9 cellular contexts compared by ENCODE assay signal in the genomic region with DNA sequence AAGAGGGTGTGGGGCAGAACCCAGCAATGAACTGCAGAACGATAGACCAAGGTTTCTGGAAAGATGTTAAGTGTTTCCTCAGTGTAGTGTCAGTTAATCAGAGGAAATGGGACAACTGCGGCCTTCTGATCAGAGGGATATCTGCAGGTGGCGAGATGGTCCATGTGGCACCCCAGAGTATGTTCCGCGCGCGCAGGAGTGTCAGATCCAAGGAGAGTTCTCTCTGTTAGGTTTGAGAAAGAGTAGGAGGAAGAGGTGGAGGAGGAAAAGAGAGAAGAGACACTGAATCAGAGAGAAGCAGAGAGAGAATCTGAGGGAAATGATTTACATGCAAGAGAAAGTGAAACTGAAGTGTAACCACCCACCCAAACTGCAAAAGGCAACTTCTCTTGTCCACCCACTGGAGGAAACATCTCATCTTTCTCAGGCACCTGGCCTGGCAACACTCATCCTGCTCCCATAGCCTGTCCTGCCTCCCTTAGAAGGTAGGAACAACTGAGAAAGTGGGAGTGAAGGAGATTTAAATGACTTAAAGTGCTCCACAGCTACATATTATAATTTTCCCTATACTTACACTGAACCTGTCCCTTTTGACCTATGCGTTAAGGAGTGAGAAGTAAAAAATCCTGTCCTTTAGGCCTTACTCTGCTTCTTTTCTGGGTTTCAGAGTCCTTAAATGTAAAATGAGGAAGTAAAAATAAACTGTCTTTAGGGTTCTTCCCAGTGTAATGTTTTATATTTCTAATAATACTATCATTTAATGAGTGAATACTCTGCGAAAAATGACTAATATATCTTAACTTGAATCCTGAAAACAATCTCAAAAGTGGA. TPM values are rescaled to one million over a fixed set of nuclear protein-coding genes. Genes with fewer than 3 reads are reported as not detected.
A peak's percentile ranks its signal among the peaks of the same experiment; 100 is the strongest.
DNase-seq lines count a peak whose midpoint lies in the region; ATAC-seq, FAIRE-seq and TF ChIP-seq lines count a peak whose summit lies in the region.
"Had no signal": no experiment of that assay in that cellular context is flagged by ENCODE, and none has a peak within 500 bp of the region (broad histone marks: within the 10 kb centered on the region; RNA-seq: fewer than 3 reads in every experiment).

No MANE protein-coding gene starts in this region.

- H3K4me3 ChIP-seq in K562 (no peak overlapping the region), thyroid gland (replicated peaks in 1 of 3) (no peak overlapping the region), coronary artery (no peak overlapping the region)

- WGBS in K562 (ENCODE audit: insufficient coverage, low coverage, missing lambda C conversion rate): 84% methylated on average over 9 of the region's 9 CpGs
- WGBS in thyroid gland, 2 donors: 90% methylated on average over 9 of the region's 9 CpGs

- POLR2A ChIA-PET in K562 (lab: Yijun Ruan, JAX): no interaction called here

- DNase-seq in MV-4-11 (lab: John Stamatoyannopoulos, UW) (peak; percentile 34), K562 (ENCODE audit: extremely low read depth in 1 of 4, low spot score in 3 of 4) (no peak), thyroid gland (no peak), coronary artery (ENCODE audit: low spot score) (no peak), NCI-H2029 (lab: John Stamatoyannopoulos, UW) (no peak), SKM-1 treated with dmso at 0.1 percent for 144 hours (lab: John Stamatoyannopoulos, UW; ENCODE audit: unreplicated experiment) (no peak)

- no peak for TF ChIP-seq CTCF in K562 (IDR thresholded peaks at IDR 0.05 in 2 of 3, conservative IDR thresholded peaks at IDR 0.05 in 1 of 3; ENCODE audit: insufficient read depth in 2 of 3, low read depth in 1 of 3, low read length in 3 of 3)
- no peak for TF ChIP-seq CTCF in thyroid gland (IDR thresholded peaks at IDR 0.05)
- TF ChIP-seq CTCF in coronary artery (IDR thresholded peaks at IDR 0.05): no peak

- FAIRE-seq in K562 (lab: Jason Lieb, UNC): no peak

- no peak overlapping the region for H3K4me2 ChIP-seq in K562 (ENCODE audit: insufficient read depth, low read length)

- H3K27me3 ChIP-seq in K562 (ENCODE audit: control insufficient read depth in 2 of 2, insufficient read depth in 2 of 2, low read length in 2 of 2) (no peaks in the 10 kb centered on the region), thyroid gland (no peaks in the 10 kb centered on the region)

- H3K4me1 ChIP-seq in K562 (replicated peaks in 1 of 2; ENCODE audit: control insufficient read depth in 2 of 2, insufficient read depth in 2 of 2, low read length in 2 of 2) (peaks cover 5 to 28% of the 10 kb centered on the region in 2 experiments), thyroid gland (peaks cover 8 to 15% of the 10 kb centered on the region in 2 donors)

- H3K9me3 ChIP-seq in K562 (replicated peaks; ENCODE audit: control insufficient read depth, insufficient read depth, low read depth, low read length): no peaks in the 10 kb centered on the region
- no peaks in the 10 kb centered on the region for H3K9me3 ChIP-seq in thyroid gland

- no peak for TF ChIP-seq EP300 in K562 (IDR thresholded peaks at IDR 0.05; ENCODE audit: low read length)

- in situ Hi-C loops in K562 (cut with MboI): loop anchor here (5.0 to 10.0 kb wide), 2 partner anchors 71 to 153 kb away; no protein-coding TSS in a partner anchor

- no peaks in the 10 kb centered on the region for H3K79me2 ChIP-seq in K562 (ENCODE audit: control insufficient read depth, insufficient read depth, low read length)

- intact Hi-C loops in K562 (cut with micrococcal nuclease) (no loop called here), thyroid gland (cut with DNase I) (loop anchor here (5.0 kb wide), 1 partner anchor 81 kb away; no protein-coding TSS in a partner anchor)

- no peak overlapping the region for H3K9ac ChIP-seq in K562 (ENCODE audit: insufficient read depth in 1 of 2, low read depth in 2 of 2, low read length in 2 of 2)

- CTCF ChIA-PET in K562 (lab: Yijun Ruan, JAX; ENCODE audit: low intra/inter-chr PET ratio): interaction anchor here (5.2 kb wide), 1 partner anchor 79 kb away, joined by 97 read pairs; no protein-coding TSS in a partner anchor

- no TSS peak for BruUV-seq in K562 (replicated peaks; lab: Mats Ljungman, UMichigan)

- TF ChIP-seq POLR2A in K562 (conservative IDR thresholded peaks at IDR 0.05): no peak
- no peak for TF ChIP-seq POLR2A in thyroid gland (IDR thresholded peaks at IDR 0.05)

- H3K36me3 ChIP-seq in K562 (ENCODE audit: control insufficient read depth, insufficient read depth, low read length): no peaks in the 10 kb centered on the region
- H3K36me3 ChIP-seq in thyroid gland: no peaks in the 10 kb centered on the region

- H2AFZ ChIP-seq in K562 (ENCODE audit: low read depth, low read length): peak overlapping the region; percentile 57

- TF ChIP-seq RAD21 in K562 (CRISPR knock-in tag; conservative IDR thresholded peaks at IDR 0.05 in 1 of 2, IDR thresholded peaks at IDR 0.05 in 1 of 2): no peak

- H3K9me1 ChIP-seq in K562 (ENCODE audit: control insufficient read depth, insufficient read depth, low read length): no peaks in the 10 kb centered on the region

- H3K27ac ChIP-seq in K562 (ENCODE audit: extremely low read depth, low read depth, low read length) (no peak overlapping the region), thyroid gland (no peak overlapping the region), coronary artery (no peak overlapping the region)
- H3K27ac ChIP-seq: epithelial cell of prostate had no signal

- H4K20me1 ChIP-seq in K562 (replicated peaks; ENCODE audit: control insufficient read depth, insufficient read depth, low read length): no peaks in the 10 kb centered on the region

- ATAC-seq in GM18502 (IDR thresholded peaks at IDR 0.05; ENCODE audit: poor library complexity, unreplicated experiment) (peak; percentile 77), GM21786 (IDR thresholded peaks at IDR 0.05; ENCODE audit: unreplicated experiment) (peak; percentile 64), K562 (no peak)

TF ChIP-seq in K562, 482 proteins besides CTCF, POLR2A, EP300 and RAD21 (continues in another document):
- no peak for TF ChIP-seq ZNF395 (CRISPR knock-in tag; IDR thresholded peaks at IDR 0.05)
- TF ChIP-seq, protein P1, sequence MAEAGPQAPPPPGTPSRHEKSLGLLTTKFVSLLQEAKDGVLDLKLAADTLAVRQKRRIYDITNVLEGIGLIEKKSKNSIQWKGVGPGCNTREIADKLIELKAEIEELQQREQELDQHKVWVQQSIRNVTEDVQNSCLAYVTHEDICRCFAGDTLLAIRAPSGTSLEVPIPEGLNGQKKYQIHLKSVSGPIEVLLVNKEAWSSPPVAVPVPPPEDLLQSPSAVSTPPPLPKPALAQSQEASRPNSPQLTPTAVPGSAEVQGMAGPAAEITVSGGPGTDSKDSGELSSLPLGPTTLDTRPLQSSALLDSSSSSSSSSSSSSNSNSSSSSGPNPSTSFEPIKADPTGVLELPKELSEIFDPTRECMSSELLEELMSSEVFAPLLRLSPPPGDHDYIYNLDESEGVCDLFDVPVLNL (CRISPR knock-in tag; IDR thresholded peaks at IDR 0.05; ENCODE audit: low read depth): no peak

RNA-seq across cellular contexts. Expression of gene TESPA1, which starts 6.8 kb away (rescaled TPM):
- total RNA-seq in K562 (2011; cell fraction: chromatin; rRNA removed; ENCODE audit: low replicate concordance): 1.1 and 1.4 TPM in 2 replicates
- total RNA-seq in K562 (2011; cell fraction: nucleolus; rRNA removed): 1.0 and 1.6 TPM in 2 replicates
- 0.15 and 0.59 TPM in 2 replicates for total RNA-seq in K562 (2011; cell fraction: nucleoplasm; rRNA removed)
- 2.7 and 2.8 TPM in 2 replicates for total RNA-seq in K562 (2014; rRNA removed)
- 3.5 and 4.4 TPM in 2 replicates for total RNA-seq in K562 (2014; rRNA removed; fragmentation: Illumina TruSeq; extraction: Trizol)
- 6.4 and 6.6 TPM in 2 replicates for total RNA-seq in K562 (2015; rRNA removed; fragmentation: Illumina TruSeq; extraction: Trizol)
- total RNA-seq in K562 (2021): 2.4 and 3.8 TPM in 2 replicates
- 0.72 and 2.7 TPM in 2 replicates for polyA plus RNA-seq in K562 (2011; rRNA removed)
- 0.45 and 1.7 TPM in 2 replicates for polyA plus RNA-seq in K562 (2011; cell fraction: cytosol; rRNA removed)
- 1.8 and 7.2 TPM in 2 replicates for polyA plus RNA-seq in K562 (2011; cell fraction: nucleus; rRNA removed)
- polyA plus RNA-seq in K562 (2012): 6.1 and 17.9 TPM in 2 replicates
- polyA plus RNA-seq in K562 (2014; fragmentation: Illumina TruSeq; extraction: Trizol): 6.3 and 7.1 TPM in 2 replicates
- polyA plus RNA-seq in K562 (2014; fragmentation: Nextera tagmentation; extraction: Ambion mirVana): 1 to 10 TPM; 1.3 to 1.5 TPM
- polyA plus RNA-seq in K562 (2014; rRNA removed): 2.1 and 3.3 TPM in 2 replicates
- 0.84 and 1.7 TPM in 2 replicates for polyA minus RNA-seq in K562 (2011; rRNA and poly(A)+ RNA removed)
- 5.1 TPM in 1 of 2 replicates, not detected in the other for polyA minus RNA-seq in K562 (2011; cell fraction: cytosol; rRNA and poly(A)+ RNA removed)
- 0.67 and 4.9 TPM in 2 replicates for polyA minus RNA-seq in K562 (2011; cell fraction: nucleus; rRNA and poly(A)+ RNA removed)
- total RNA-seq in thyroid gland: 1 to 10 TPM in 2 of 4 donors, under 1 TPM in 1, not detected in 1; 0.83 to 2.5 (median 2.0) TPM

RNA-seq across cellular contexts. Expression of gene NEUROD4, which starts 28.4 kb away (rescaled TPM):
- not detected in 2 replicates for total RNA-seq in K562 (2011; cell fraction: chromatin; rRNA removed; ENCODE audit: low replicate concordance)
- total RNA-seq in K562 (2011; cell fraction: nucleolus; rRNA removed): not detected in 2 replicates
- total RNA-seq in K562 (2011; cell fraction: nucleoplasm; rRNA removed): not detected in 2 replicates
- total RNA-seq in K562 (2014; rRNA removed) (not detected in 2 replicates), K562 (2014; rRNA removed; fragmentation: Illumina TruSeq; extraction: Trizol) (not detected in 2 replicates), K562 (2015; rRNA removed; fragmentation: Illumina TruSeq; extraction: Trizol) (not detected in 2 replicates), K562 (2021) (not detected in 2 replicates), thyroid gland (not detected)
- polyA plus RNA-seq in K562 (2011; rRNA removed) (not detected in 2 replicates), K562 (2014; fragmentation: Illumina TruSeq; extraction: Trizol) (not detected in 2 replicates), K562 (2014; fragmentation: Nextera tagmentation; extraction: Ambion mirVana) (not detected), K562 (2014; rRNA removed) (not detected in 2 replicates)
- polyA plus RNA-seq in K562 (2011; cell fraction: cytosol; rRNA removed): not detected in 2 replicates
- not detected in 2 replicates for polyA plus RNA-seq in K562 (2011; cell fraction: nucleus; rRNA removed)
- polyA plus RNA-seq in K562 (2012): not detected in 2 replicates
- not detected in 2 replicates for polyA minus RNA-seq in K562 (2011; rRNA and poly(A)+ RNA removed)
- polyA minus RNA-seq in K562 (2011; cell fraction: cytosol; rRNA and poly(A)+ RNA removed): not detected in 2 replicates
- polyA minus RNA-seq in K562 (2011; cell fraction: nucleus; rRNA and poly(A)+ RNA removed): not detected in 2 replicates
